In the genomic region with DNA sequence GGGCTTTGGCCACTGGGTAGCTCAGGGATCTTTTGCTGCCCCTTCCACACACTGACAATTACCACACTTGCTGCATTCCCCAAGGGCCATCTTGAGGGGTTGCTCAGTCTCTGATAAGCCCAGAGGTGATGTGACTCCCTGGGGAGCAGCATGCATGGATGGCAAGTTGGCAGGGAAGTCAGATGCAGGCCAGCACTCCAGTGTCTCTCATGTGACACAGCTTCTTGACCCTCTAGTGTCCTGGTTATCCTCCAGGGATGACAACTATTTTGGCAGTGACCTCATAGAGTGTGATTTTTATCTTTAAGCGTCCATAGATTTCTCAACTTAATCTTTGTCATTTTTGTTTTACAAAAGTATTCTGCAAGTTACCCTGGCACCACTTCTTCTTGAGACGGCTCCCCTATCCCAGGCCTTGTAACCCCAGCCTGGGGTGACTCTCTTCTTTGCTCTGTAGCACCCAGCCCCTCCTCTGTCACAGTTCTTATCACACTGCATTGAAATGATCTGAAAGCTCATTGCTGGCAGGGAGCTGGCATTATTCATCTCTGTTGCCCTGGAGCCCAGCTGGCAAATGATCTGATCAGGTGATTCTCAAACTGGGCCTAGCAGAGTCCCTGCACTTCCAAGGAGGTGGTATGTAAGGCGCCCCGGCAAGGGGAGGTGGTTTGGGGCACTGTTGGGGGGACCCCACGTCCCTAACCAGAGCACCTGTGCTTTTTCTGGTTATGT, we compare ENCODE assay signal across 20 cellular contexts.
A peak's percentile ranks its signal among the peaks of the same experiment; 100 is the strongest.
DNase-seq lines count a peak whose midpoint lies in the region; ATAC-seq and TF ChIP-seq lines count a peak whose summit lies in the region.
"Had no signal": no experiment of that assay in that cellular context is flagged by ENCODE, and none has a peak within 500 bp of the region (broad histone marks: within the 10 kb centered on the region; RNA-seq: fewer than 3 reads in every experiment).

No MANE protein-coding gene starts in this region.

- no peaks in the 10 kb centered on the region for H3K27me3 ChIP-seq in AG04450 (ENCODE audit: control insufficient read depth, insufficient read depth, low read length)
- no peaks in the 10 kb centered on the region for H3K27me3 ChIP-seq in CD8-positive, alpha-beta memory T cell (ENCODE audit: insufficient read depth, low read length, poor library complexity, severe bottlenecking)
- H3K27me3 ChIP-seq: MG63 had no signal

- no peaks in the 10 kb centered on the region for H3K9me3 Mint-ChIP-seq in HFFc6
- no peaks in the 10 kb centered on the region for H3K9me3 Mint-ChIP-seq in nephron progenitor cell
- no peaks in the 10 kb centered on the region for H3K9me3 Mint-ChIP-seq in natural killer cell treated with Interleukin-12 subunit alpha and Interleukin-12 subunit beta and Interleukin-15 and Interleukin-18, amount 100 ng/mL, for 72 hours
- H3K9me3 Mint-ChIP-seq in CD8-positive, alpha-beta memory T cell, result no peaks in the 10 kb centered on the region
- no peaks in the 10 kb centered on the region for H3K9me3 Mint-ChIP-seq in immature natural killer cell
- H3K9me3 Mint-ChIP-seq: activated CD4-positive, alpha-beta T cell treated with anti-CD3 and anti-CD28 coated beads, Interleukin-2, amount 10 ng/mL, durations not matched to agents 24 days and 14 days; activated naive CD4-positive, alpha-beta T cell treated with anti-CD3 and anti-CD28 coated beads for 36 hours; memory B cell had no signal

- H3K4me1 ChIP-seq in CD8-positive, alpha-beta memory T cell (ENCODE audit: insufficient read depth, low read length), result peaks cover 5% of the 10 kb centered on the region

- H3K4me3 Mint-ChIP-seq in HFFc6, result no peak overlapping the region
- no peak overlapping the region for H3K4me3 Mint-ChIP-seq in nephron progenitor cell
- no peak overlapping the region for H3K4me3 Mint-ChIP-seq in natural killer cell treated with Interleukin-12 subunit alpha and Interleukin-12 subunit beta and Interleukin-15 and Interleukin-18, amount 100 ng/mL, for 72 hours
- no peak overlapping the region for H3K4me3 Mint-ChIP-seq in CD8-positive, alpha-beta memory T cell
- H3K4me3 Mint-ChIP-seq in immature natural killer cell, result no peak overlapping the region
- H3K4me3 Mint-ChIP-seq: activated CD4-positive, alpha-beta T cell treated with anti-CD3 and anti-CD28 coated beads, Interleukin-2, amount 10 ng/mL, durations not matched to agents 24 days and 14 days; activated naive CD4-positive, alpha-beta T cell treated with anti-CD3 and anti-CD28 coated beads for 36 hours; memory B cell had no signal

- peak overlapping the region; percentile 18; the same call in 1 of the 2 replicates for H3K27ac Mint-ChIP-seq in HFFc6
- H3K27ac Mint-ChIP-seq in nephron progenitor cell, result peak overlapping the region; percentile 64
- peak overlapping the region in 1 of 2 donors; percentile 26 for H3K27ac Mint-ChIP-seq in natural killer cell treated with Interleukin-12 subunit alpha and Interleukin-12 subunit beta and Interleukin-15 and Interleukin-18, amount 100 ng/mL, for 72 hours
- H3K27ac Mint-ChIP-seq in CD8-positive, alpha-beta memory T cell, result peak overlapping the region in 1 of 8 donors; percentile 3
- H3K27ac Mint-ChIP-seq in immature natural killer cell, result no peak overlapping the region
- H3K27ac Mint-ChIP-seq: activated CD4-positive, alpha-beta T cell treated with anti-CD3 and anti-CD28 coated beads, Interleukin-2, amount 10 ng/mL, durations not matched to agents 24 days and 14 days; activated naive CD4-positive, alpha-beta T cell treated with anti-CD3 and anti-CD28 coated beads for 36 hours; memory B cell had no signal

- no peak for DNase-seq in AG04450 (ENCODE audit: low read depth, low spot score)
- peak; percentile 21 for DNase-seq in HFFc6
- DNase-seq in fibroblast of the aortic adventitia (ENCODE audit: low read depth), result peak; percentile 28
- DNase-seq in nephron progenitor cell, result no peak
- DNase-seq in natural killer cell treated with Interleukin-12 subunit alpha and Interleukin-12 subunit beta and Interleukin-15 and Interleukin-18, amount 100 ng/mL, for 72 hours (ENCODE audit: low spot score), result no peak
- no peak for DNase-seq in NCI-H774 (lab: John Stamatoyannopoulos, UW)
- no peak for DNase-seq in CD8-positive, alpha-beta memory T cell
- DNase-seq in immature natural killer cell, result no peak
- DNase-seq: activated CD4-positive, alpha-beta T cell treated with anti-CD3 and anti-CD28 coated beads, Interleukin-2, amount 10 ng/mL, durations not matched to agents 24 days and 14 days; activated naive CD4-positive, alpha-beta T cell treated with anti-CD3 and anti-CD28 coated beads for 36 hours; activated T-cell treated with anti-CD3 and anti-CD28 coated beads for 4 hours; COR-L47; dermis blood vessel endothelial cell; MG63; NCI-H2029; NCI-H69; PC-3; retina had no signal

- CTCF ChIA-PET in AG04450 (lab: Charles Lee), result no interaction called here
- CTCF ChIA-PET in CD8-positive, alpha-beta memory T cell (lab: Charles Lee), result interaction anchor here (1.2 kb wide), 1 partner anchor 144 kb away, joined by 4 read pairs; no protein-coding TSS in a partner anchor

- H3K27me3 Mint-ChIP-seq in HFFc6 (ENCODE audit: insufficient read depth), result peaks cover 9% of the 10 kb centered on the region
- H3K27me3 Mint-ChIP-seq in nephron progenitor cell (ENCODE audit: low read depth, poor library complexity), result peaks cover 6% of the 10 kb centered on the region
- H3K27me3 Mint-ChIP-seq in natural killer cell treated with Interleukin-12 subunit alpha and Interleukin-12 subunit beta and Interleukin-15 and Interleukin-18, amount 100 ng/mL, for 72 hours, result no peaks in the 10 kb centered on the region
- H3K27me3 Mint-ChIP-seq in CD8-positive, alpha-beta memory T cell, result peaks cover 0 to 1% of the 10 kb centered on the region in 2 donors
- no peaks in the 10 kb centered on the region for H3K27me3 Mint-ChIP-seq in immature natural killer cell (ENCODE audit: low read depth in 3 of 3)

- no peaks in the 10 kb centered on the region for H3K9me3 ChIP-seq in AG04450 (ENCODE audit: control insufficient read depth, insufficient read depth, low read length)
- no peaks in the 10 kb centered on the region for H3K9me3 ChIP-seq in CD8-positive, alpha-beta memory T cell (ENCODE audit: low read length)
- H3K9me3 ChIP-seq: MG63 had no signal

- ATAC-seq in natural killer cell treated with Interleukin-12 subunit alpha and Interleukin-12 subunit beta and Interleukin-15 and Interleukin-18, amount 100 ng/mL, for 72 hours, result no peak
- ATAC-seq: PC-3 had no signal

- no peak overlapping the region for H3K4me3 ChIP-seq in AG04450 (ENCODE audit: low read depth, low read length)
- H3K4me3 ChIP-seq in fibroblast of the aortic adventitia (ENCODE audit: low read depth, low read length), result no peak overlapping the region
- no peak overlapping the region for H3K4me3 ChIP-seq in CD8-positive, alpha-beta memory T cell (ENCODE audit: low read length)
- H3K4me3 ChIP-seq: MG63, SK-N-MC had no signal

- TF ChIP-seq CTCF in AG04450 (IDR thresholded peaks at IDR 0.05; ENCODE audit: low read depth, low read length) (no peak), HFFc6 (IDR thresholded peaks at IDR 0.05) (no peak), fibroblast of the aortic adventitia (IDR thresholded peaks at IDR 0.05; ENCODE audit: insufficient read depth, low read length) (no peak), nephron progenitor cell (IDR thresholded peaks at IDR 0.05) (no peak)

- H3K27ac ChIP-seq in AG04450 (ENCODE audit: low read depth, low read length), result peak overlapping the region; percentile 2
- no peak overlapping the region for H3K27ac ChIP-seq in CD8-positive, alpha-beta memory T cell (ENCODE audit: low read depth, low read length)
- H3K27ac ChIP-seq: SK-N-MC had no signal

- H3K36me3 Mint-ChIP-seq in HFFc6 (ENCODE audit: low read depth), result no peaks in the 10 kb centered on the region
- H3K36me3 Mint-ChIP-seq in nephron progenitor cell (ENCODE audit: low read depth), result no peaks in the 10 kb centered on the region
- no peaks in the 10 kb centered on the region for H3K36me3 Mint-ChIP-seq in natural killer cell treated with Interleukin-12 subunit alpha and Interleukin-12 subunit beta and Interleukin-15 and Interleukin-18, amount 100 ng/mL, for 72 hours
- H3K36me3 Mint-ChIP-seq in CD8-positive, alpha-beta memory T cell, result no peaks in the 10 kb centered on the region
- no peaks in the 10 kb centered on the region for H3K36me3 Mint-ChIP-seq in immature natural killer cell
- H3K36me3 Mint-ChIP-seq: memory B cell had no signal

- H3K36me3 ChIP-seq in CD8-positive, alpha-beta memory T cell (ENCODE audit: insufficient read depth, low read length), result no peaks in the 10 kb centered on the region
- H3K36me3 ChIP-seq: MG63 had no signal

- H3K4me1 Mint-ChIP-seq in HFFc6 (ENCODE audit: low read depth), result peaks cover 49% of the 10 kb centered on the region
- no peaks in the 10 kb centered on the region for H3K4me1 Mint-ChIP-seq in nephron progenitor cell
- peaks cover 14 to 19% of the 10 kb centered on the region in 2 donors for H3K4me1 Mint-ChIP-seq in natural killer cell treated with Interleukin-12 subunit alpha and Interleukin-12 subunit beta and Interleukin-15 and Interleukin-18, amount 100 ng/mL, for 72 hours (ENCODE audit: low read depth in 2 of 2)
- H3K4me1 Mint-ChIP-seq in CD8-positive, alpha-beta memory T cell, result peaks cover 7 to 14% (median 14%) of the 10 kb centered on the region in 3 donors
- peaks cover 4 to 5% of the 10 kb centered on the region in 2 donors for H3K4me1 Mint-ChIP-seq in immature natural killer cell

- POLR2A ChIA-PET in AG04450 (lab: Yijun Ruan, JAX), result no interaction called here
- POLR2A ChIA-PET in CD8-positive, alpha-beta memory T cell (lab: Charles Lee), result interaction anchor here (0.6 kb wide), 1 partner anchor 27 kb away, joined by 3 read pairs; no protein-coding TSS in a partner anchor

Comparison
In these comparisons a context has a peak if more than half of its experiments do, and no peak if none do; other contexts are left out.
1. DNase-seq: peak in HFFc6 (single experiment) and fibroblast of the aortic adventitia (single experiment); none in AG04450 (single experiment), nephron progenitor cell (single experiment), natural killer cell treated with Interleukin-12 subunit alpha and Interleukin-12 subunit beta and Interleukin-15 and Interleukin-18, amount 100 ng/mL, for 72 hours (single experiment), NCI-H774 (single experiment), CD8-positive, alpha-beta memory T cell (0 of 5) and immature natural killer cell (0 of 3).
2. H3K27ac Mint-ChIP-seq: peak in HFFc6 (single experiment) and nephron progenitor cell (single experiment); none in immature natural killer cell (0 of 6).